Comparison of ENCODE assay signal across 8 cellular contexts in the genomic region with DNA sequence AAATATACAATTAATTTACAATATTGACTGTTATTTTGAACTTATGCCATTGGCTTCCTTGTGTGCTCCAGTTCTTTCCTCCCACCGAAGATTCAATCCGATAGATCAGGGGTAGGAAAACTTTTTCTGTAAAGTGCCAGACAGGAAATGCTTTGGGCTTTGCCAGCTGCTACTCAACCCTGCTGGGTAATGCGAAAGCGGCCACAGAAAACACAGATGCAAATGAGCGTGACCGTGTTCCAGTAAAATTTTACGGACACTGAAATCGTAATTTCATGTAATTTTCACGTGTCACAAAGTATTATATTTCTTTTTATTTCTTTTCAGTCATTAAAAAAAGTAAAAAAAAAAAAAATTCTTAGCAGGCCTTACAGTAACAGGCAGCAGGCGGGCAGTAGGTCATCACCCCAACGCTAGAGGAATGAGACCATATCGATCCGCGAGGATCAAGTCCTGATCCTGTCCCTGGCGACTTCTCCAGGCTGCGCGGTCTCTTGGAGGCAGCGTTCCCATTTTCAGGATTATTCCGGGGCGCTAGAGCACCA. TPM values are rescaled to one million over a fixed set of nuclear protein-coding genes. Genes with fewer than 3 reads are reported as not detected.
DNase-seq lines count a peak whose midpoint lies in the region; ATAC-seq and TF ChIP-seq lines count a peak whose summit lies in the region.

No MANE protein-coding gene starts in this region.

- TF ChIP-seq CTCF in cardiac fibroblast (IDR thresholded peaks at IDR 0.05; ENCODE audit: low read depth, low read length) (no peak), left lung (IDR thresholded peaks at IDR 0.05) (no peak)

- intact Hi-C loops in left lung (cut with DNase I): loop anchor here in 1 of 2 donors (10.0 kb wide), 1 partner anchor 57 kb away; no protein-coding TSS in a partner anchor

- H3K4me1 Mint-ChIP-seq in T-helper 1 cell treated with Interleukin-12 subunit alpha and Interleukin-12 subunit beta and Interleukin-4 antibody, amounts not matched to agents 30 μg/mL and 1 μg/mL, for 36 hours (ENCODE audit: low read depth): peaks cover 50% of the 10 kb centered on the region
- H3K4me1 Mint-ChIP-seq in stimulated activated effector memory CD8-positive, alpha-beta T cell treated with anti-CD3 and anti-CD28 coated beads, Interleukin-12 subunit alpha, Interleukin-12 subunit beta, amount 100 ng/mL, for 72 hours: peaks cover 51% of the 10 kb centered on the region

- DNase-seq in COLO668 (lab: John Stamatoyannopoulos, UW; ENCODE audit: unreplicated experiment) (peak; percentile 39), HK-2 (ENCODE audit: unreplicated experiment) (peak; percentile 8), cardiac fibroblast (ENCODE audit: low read depth in 2 of 2) (peak; percentile 55 to 69), left lung (peak in 1 of 2 donors; percentile 54), mesenteric fat pad (ENCODE audit: low spot score) (no peak)
- DNase-seq in stimulated activated effector memory CD8-positive, alpha-beta T cell treated with anti-CD3 and anti-CD28 coated beads, Interleukin-12 subunit alpha, Interleukin-12 subunit beta, amount 100 ng/mL, for 72 hours (ENCODE audit: low spot score in 2 of 2): peak in 1 of 2 donors; percentile 64

- H3K36me3 ChIP-seq in left lung: peaks cover 0 to 7% of the 10 kb centered on the region in 2 donors

- H3K27ac ChIP-seq in left lung: peak overlapping the region; percentile 94 to 100

- H3K27me3 ChIP-seq in left lung: no peaks in the 10 kb centered on the region

- H3K4me3 Mint-ChIP-seq in T-helper 1 cell treated with Interleukin-12 subunit alpha and Interleukin-12 subunit beta and Interleukin-4 antibody, amounts not matched to agents 30 μg/mL and 1 μg/mL, for 36 hours: peak overlapping the region; percentile 92
- peak overlapping the region; percentile 94 for H3K4me3 Mint-ChIP-seq in stimulated activated effector memory CD8-positive, alpha-beta T cell treated with anti-CD3 and anti-CD28 coated beads, Interleukin-12 subunit alpha, Interleukin-12 subunit beta, amount 100 ng/mL, for 72 hours

- ATAC-seq in GM19397 (IDR thresholded peaks at IDR 0.05; ENCODE audit: unreplicated experiment) (peak; percentile 17), left lung (peak; percentile 23)
- no peak for ATAC-seq in stimulated activated effector memory CD8-positive, alpha-beta T cell treated with anti-CD3 and anti-CD28 coated beads, Interleukin-12 subunit alpha, Interleukin-12 subunit beta, amount 100 ng/mL, for 72 hours

- H3K4me3 ChIP-seq in cardiac fibroblast (replicated peaks in 1 of 2; ENCODE audit: low read depth in 2 of 2, low read length in 2 of 2) (peak overlapping the region; percentile 92 to 98), left lung (peak overlapping the region; percentile 71 to 93)

- peaks cover 33 to 67% of the 10 kb centered on the region in 2 donors for H3K4me1 ChIP-seq in left lung

- no peaks in the 10 kb centered on the region for H3K9me3 Mint-ChIP-seq in T-helper 1 cell treated with Interleukin-12 subunit alpha and Interleukin-12 subunit beta and Interleukin-4 antibody, amounts not matched to agents 30 μg/mL and 1 μg/mL, for 36 hours
- H3K9me3 Mint-ChIP-seq in stimulated activated effector memory CD8-positive, alpha-beta T cell treated with anti-CD3 and anti-CD28 coated beads, Interleukin-12 subunit alpha, Interleukin-12 subunit beta, amount 100 ng/mL, for 72 hours: no peaks in the 10 kb centered on the region

- H3K9me3 ChIP-seq in left lung: no peaks in the 10 kb centered on the region

- H3K36me3 Mint-ChIP-seq in T-helper 1 cell treated with Interleukin-12 subunit alpha and Interleukin-12 subunit beta and Interleukin-4 antibody, amounts not matched to agents 30 μg/mL and 1 μg/mL, for 36 hours (ENCODE audit: low read depth): peaks cover 16% of the 10 kb centered on the region
- peaks cover 58% of the 10 kb centered on the region for H3K36me3 Mint-ChIP-seq in stimulated activated effector memory CD8-positive, alpha-beta T cell treated with anti-CD3 and anti-CD28 coated beads, Interleukin-12 subunit alpha, Interleukin-12 subunit beta, amount 100 ng/mL, for 72 hours

- H3K27ac Mint-ChIP-seq in T-helper 1 cell treated with Interleukin-12 subunit alpha and Interleukin-12 subunit beta and Interleukin-4 antibody, amounts not matched to agents 30 μg/mL and 1 μg/mL, for 36 hours: peak overlapping the region; percentile 95
- peak overlapping the region; percentile 95 for H3K27ac Mint-ChIP-seq in stimulated activated effector memory CD8-positive, alpha-beta T cell treated with anti-CD3 and anti-CD28 coated beads, Interleukin-12 subunit alpha, Interleukin-12 subunit beta, amount 100 ng/mL, for 72 hours

- no peaks in the 10 kb centered on the region for H3K27me3 Mint-ChIP-seq in T-helper 1 cell treated with Interleukin-12 subunit alpha and Interleukin-12 subunit beta and Interleukin-4 antibody, amounts not matched to agents 30 μg/mL and 1 μg/mL, for 36 hours (ENCODE audit: low read depth)

RNA-seq across cellular contexts. Expression of a gene that starts 0.6 kb away (rescaled TPM):
- 10 to 100 TPM; 26.0 to 29.1 TPM for total RNA-seq in left lung
- 33.7 TPM for total RNA-seq in mesenteric fat pad

RNA-seq across cellular contexts. Expression of a gene that starts 1.0 kb away (rescaled TPM):
- 10 to 100 TPM; 62.4 to 94.7 TPM for total RNA-seq in left lung
- 69.7 TPM for total RNA-seq in mesenteric fat pad

RNA-seq across cellular contexts. Expression of a gene that starts 59.3 kb away (rescaled TPM):
- total RNA-seq in left lung (10 to 100 TPM; 21.9 to 22.4 TPM), mesenteric fat pad (14.6 TPM)
